Comparison of ENCODE assay signal across 9 cellular contexts in genomic region chr10:44060719-44061118, GRCh38.
"Had no signal": no experiment of that assay in that cellular context is flagged by ENCODE, and none has a peak within 500 bp of the region (broad histone marks: within the 10 kb centered on the region; RNA-seq: fewer than 3 reads in every experiment).

No MANE protein-coding gene starts in this region.

- H3K4me2 ChIP-seq: KMS-11 had no signal

- DNase-seq: GM23248, GOT3, H9, KBM-7 had no signal

- H3K4me3 ChIP-seq: GM23248 had no signal

- H3K27ac ChIP-seq: GM23248, HL-60, KMS-11 had no signal

- H3K9ac ChIP-seq: GM23248, KMS-11 had no signal

- H3K4me3 Mint-ChIP-seq: H9, IgD-negative memory B cell had no signal

- H3K27ac Mint-ChIP-seq: H9, IgD-negative memory B cell had no signal

- H3K36me3 Mint-ChIP-seq: IgD-negative memory B cell had no signal

- H3K4me1 Mint-ChIP-seq: IgD-negative memory B cell had no signal

- H2AFZ ChIP-seq: GM23248 had no signal

- ATAC-seq: HCT116, HepG2 had no signal

- H3K27me3 Mint-ChIP-seq: IgD-negative memory B cell had no signal

- H3K9me3 Mint-ChIP-seq: H9, IgD-negative memory B cell had no signal
